Comparison of ENCODE assay signal across 14 cellular contexts in the genomic region with DNA sequence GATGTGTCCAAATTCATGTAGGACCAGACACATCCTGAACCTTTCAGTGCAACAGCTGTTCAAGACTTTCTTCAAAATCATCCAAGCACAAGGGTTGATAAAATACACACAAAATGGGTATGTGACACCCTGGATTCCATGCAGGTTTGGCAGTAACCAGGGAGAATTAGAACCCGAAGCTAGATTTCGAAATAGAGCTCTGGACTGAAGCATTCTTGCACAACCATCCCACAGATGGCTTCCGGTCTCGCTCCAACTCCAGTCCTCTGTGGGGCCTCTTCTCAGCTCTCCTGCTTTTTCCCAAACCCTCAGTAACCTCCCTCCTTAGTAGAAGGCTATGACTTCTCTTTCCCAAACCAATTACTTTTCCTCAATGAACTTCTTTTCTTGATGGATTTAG.
DNase-seq lines count a peak whose midpoint lies in the region; ATAC-seq and TF ChIP-seq lines count a peak whose summit lies in the region.
"Had no signal": no experiment of that assay in that cellular context is flagged by ENCODE, and none has a peak within 500 bp of the region (broad histone marks: within the 10 kb centered on the region; RNA-seq: fewer than 3 reads in every experiment).

No MANE protein-coding gene starts in this region.

- peak overlapping the region; percentile 67 to 81 (median 74) for H3K27ac Mint-ChIP-seq in CD14-positive monocyte
- H3K27ac Mint-ChIP-seq in CD8-positive, alpha-beta T cell = no peak overlapping the region

- POLR2A ChIA-PET in PC-9 (lab: Charles Lee; ENCODE audit: unreplicated experiment) = interaction anchor here (0.6 to 0.7 kb wide), 2 partner anchors 128 to 985 kb away, joined by 4 read pairs; no protein-coding TSS in a partner anchor
- POLR2A ChIA-PET in CD8-positive, alpha-beta T cell (lab: Charles Lee) = no interaction called here

- H3K4me1 ChIP-seq in PC-9 (replicated peaks; ENCODE audit: insufficient read depth) (peaks cover 31% of the 10 kb centered on the region), psoas muscle (peaks cover 57% of the 10 kb centered on the region)
- H3K4me1 ChIP-seq in CD8-positive, alpha-beta T cell (ENCODE audit: insufficient read depth, low read length) = no peaks in the 10 kb centered on the region

- no peak overlapping the region for H3K4me3 ChIP-seq in PC-9
- H3K4me3 ChIP-seq in fibroblast of villous mesenchyme (ENCODE audit: low read depth, low read length) = no peak overlapping the region
- no peak overlapping the region for H3K4me3 ChIP-seq in psoas muscle
- no peak overlapping the region for H3K4me3 ChIP-seq in CD8-positive, alpha-beta T cell (ENCODE audit: low read depth, low read length)
- H3K4me3 ChIP-seq: lung had no signal

- no peaks in the 10 kb centered on the region for H3K9me3 ChIP-seq in PC-9 (ENCODE audit: insufficient read depth, low read depth)
- no peaks in the 10 kb centered on the region for H3K9me3 ChIP-seq in psoas muscle
- H3K9me3 ChIP-seq in CD8-positive, alpha-beta T cell (ENCODE audit: low read length) = no peaks in the 10 kb centered on the region

- TF ChIP-seq CTCF in CD14-positive monocyte (IDR thresholded peaks at IDR 0.05) = no peak
- TF ChIP-seq CTCF in PC-9 (conservative IDR thresholded peaks at IDR 0.05) = no peak
- no peak for TF ChIP-seq CTCF in fibroblast of villous mesenchyme (IDR thresholded peaks at IDR 0.05; ENCODE audit: insufficient read depth, low read depth, low read length)
- TF ChIP-seq CTCF in psoas muscle (IDR thresholded peaks at IDR 0.05) = no peak
- TF ChIP-seq CTCF in CD8-positive, alpha-beta T cell (IDR thresholded peaks at IDR 0.05) = no peak

- H3F3A ChIP-seq in PC-9 (ENCODE audit: insufficient read depth, low read depth) = peaks cover 12% of the 10 kb centered on the region; the same call in 1 of the 2 replicates

- ATAC-seq in psoas muscle (peak; percentile 62 to 81 (median 68)), HG02970 (IDR thresholded peaks at IDR 0.05; ENCODE audit: low FRiP score, unreplicated experiment) (no peak)
- ATAC-seq in CD8-positive, alpha-beta T cell = no peak

- no peaks in the 10 kb centered on the region for H4K20me1 ChIP-seq in PC-9 (ENCODE audit: insufficient read depth)

- intact Hi-C loops in CD14-positive monocyte (cut with micrococcal nuclease) = no loop called here
- intact Hi-C loops in PC-9 (cut with micrococcal nuclease; ENCODE audit: unreplicated experiment) = loop anchor here (5.0 kb wide), 1 partner anchor 133 kb away; no protein-coding TSS in a partner anchor
- intact Hi-C loops in psoas muscle (cut with DNase I) = no loop called here
- intact Hi-C loops in CD8-positive, alpha-beta T cell (cut with DNase I, micrococcal nuclease) = no loop called here

- CTCF ChIA-PET in PC-9 (lab: Charles Lee) = no interaction called here
- CTCF ChIA-PET in CD8-positive, alpha-beta T cell (lab: Charles Lee) = no interaction called here

- H3K27me3 ChIP-seq in PC-9 (ENCODE audit: insufficient read depth, low read depth) (no peaks in the 10 kb centered on the region), psoas muscle (ENCODE audit: insufficient read depth in 3 of 3, low read length in 2 of 3) (no peaks in the 10 kb centered on the region)
- H3K27me3 ChIP-seq in CD8-positive, alpha-beta T cell (ENCODE audit: insufficient read depth, low read length) = no peaks in the 10 kb centered on the region

- peak overlapping the region; percentile 47; the same call in 1 of the 2 replicates for H3K4me2 ChIP-seq in PC-9

- DNase-seq in CD14-positive monocyte (ENCODE audit: low spot score) (no peak), PC-9 (no peak), fibroblast of villous mesenchyme (ENCODE audit: low read depth) (peak; percentile 95), psoas muscle (peak; percentile 61 to 78), iPS-NIHi7 (ENCODE audit: extremely low spot score) (no peak)
- no peak for DNase-seq in activated CD8-positive, alpha-beta memory T cell treated with anti-CD3 and anti-CD28 coated beads for 24 hours
- no peak for DNase-seq in CD8-positive, alpha-beta T cell
- DNase-seq: amygdala; NCI-H526 treated with DMSO at 0.1 percent for 48 hours; stimulated activated naive CD4-positive, alpha-beta T cell; T-helper 1 cell had no signal

- peak overlapping the region in 1 of 2 donors; percentile 67 for H3K4me3 Mint-ChIP-seq in CD14-positive monocyte
- H3K4me3 Mint-ChIP-seq in CD8-positive, alpha-beta T cell = no peak overlapping the region

- no peak overlapping the region for H2AFZ ChIP-seq in PC-9

- no peaks in the 10 kb centered on the region for H3K79me2 ChIP-seq in PC-9 (ENCODE audit: low read depth)

- no peaks in the 10 kb centered on the region for H3K9me2 ChIP-seq in PC-9 (ENCODE audit: insufficient read depth)

- H3K27ac ChIP-seq in PC-9 = no peak overlapping the region
- peak overlapping the region; percentile 87 for H3K27ac ChIP-seq in psoas muscle
- H3K27ac ChIP-seq in CD8-positive, alpha-beta T cell (ENCODE audit: low read depth, low read length) = no peak overlapping the region
- H3K27ac ChIP-seq: epithelial cell of prostate had no signal

- H3K36me3 Mint-ChIP-seq in CD14-positive monocyte = peaks cover 2 to 6% of the 10 kb centered on the region in 2 donors
- H3K36me3 Mint-ChIP-seq in CD8-positive, alpha-beta T cell = no peaks in the 10 kb centered on the region

- H3K9me3 Mint-ChIP-seq in CD14-positive monocyte = no peaks in the 10 kb centered on the region
- no peaks in the 10 kb centered on the region for H3K9me3 Mint-ChIP-seq in CD8-positive, alpha-beta T cell

- no TSS peak for BruUV-seq in PC-9 (replicated peaks; lab: Mats Ljungman, UMichigan)

- H3K4me1 Mint-ChIP-seq in CD14-positive monocyte = peaks cover 76% of the 10 kb centered on the region
- H3K4me1 Mint-ChIP-seq in CD8-positive, alpha-beta T cell (ENCODE audit: low read depth) = no peaks in the 10 kb centered on the region

- H3K36me3 ChIP-seq in PC-9 (ENCODE audit: low read depth) (no peaks in the 10 kb centered on the region), psoas muscle (ENCODE audit: insufficient read depth in 1 of 2, low read depth in 1 of 2) (peaks cover 1 to 10% of the 10 kb centered on the region in 2 donors)
- no peaks in the 10 kb centered on the region for H3K36me3 ChIP-seq in CD8-positive, alpha-beta T cell (ENCODE audit: insufficient read depth, low read length)

- 16 to 41% (median 26%) methylated on average over 4 of the region's 4 CpGs for whole genome bisulfite sequencing in psoas muscle, 3 donors

- no peaks in the 10 kb centered on the region for H3K27me3 Mint-ChIP-seq in CD14-positive monocyte (ENCODE audit: low read depth in 3 of 3)
- no peaks in the 10 kb centered on the region for H3K27me3 Mint-ChIP-seq in CD8-positive, alpha-beta T cell (ENCODE audit: low read depth)

Comparison
In these comparisons a context has a peak if more than half of its experiments do, and no peak if none do; other contexts are left out.
1. DNase-seq: peak in fibroblast of villous mesenchyme (single experiment) and psoas muscle (2 of 2); none in CD14-positive monocyte (single experiment), PC-9 (0 of 2), activated CD8-positive, alpha-beta memory T cell treated with anti-CD3 and anti-CD28 coated beads for 24 hours (single experiment), iPS-NIHi7 (single experiment) and CD8-positive, alpha-beta T cell (0 of 7).
2. ATAC-seq: peak in psoas muscle (4 of 4); none in CD8-positive, alpha-beta T cell (single experiment) and HG02970 (single experiment).